ENCODE assay signal across 8 cellular contexts in genomic region chr12:105109465-105110212, GRCh38. TPM values are rescaled to one million over a fixed set of nuclear protein-coding genes. Genes with fewer than 3 reads are reported as not detected.
DNase-seq lines count a peak whose midpoint lies in the region; ATAC-seq and TF ChIP-seq lines count a peak whose summit lies in the region.

No MANE protein-coding gene starts in this region.

- H2AFZ ChIP-seq in OCI-LY3 (ENCODE audit: low read depth, low read length) = no peak overlapping the region

- peak overlapping the region; percentile 93 for H3K4me2 ChIP-seq in OCI-LY3 (ENCODE audit: low read length)

- H3K27me3 ChIP-seq in CD8-positive, alpha-beta T cell (ENCODE audit: insufficient read depth, low read length) = no peaks in the 10 kb centered on the region
- H3K27me3 ChIP-seq in OCI-LY3 (ENCODE audit: low read depth, low read length) = no peaks in the 10 kb centered on the region; the same call in 1 of the 2 replicates

- H3K36me3 ChIP-seq in CD8-positive, alpha-beta T cell (ENCODE audit: insufficient read depth, low read length) = peaks cover under 1% of the 10 kb centered on the region
- peaks cover 34% of the 10 kb centered on the region for H3K36me3 ChIP-seq in OCI-LY3 (replicated peaks; ENCODE audit: low read depth, low read length)

- H3K9me3 Mint-ChIP-seq in CD8-positive, alpha-beta T cell = peaks cover 3% of the 10 kb centered on the region
- H3K9me3 Mint-ChIP-seq in endothelial cell (ENCODE audit: unreplicated experiment) = no peaks in the 10 kb centered on the region

- TF ChIP-seq POLR2A in GM18505 (IDR thresholded peaks at IDR 0.05; ENCODE audit: borderline replicate concordance, extremely low read depth, insufficient read depth, insufficient read length) = no peak

- POLR2A ChIA-PET in CD8-positive, alpha-beta T cell (lab: Charles Lee) = interaction anchor here (1.1 kb wide), 1 partner anchor 19 kb away, joined by 4 read pairs; no protein-coding TSS in a partner anchor

- intact Hi-C loops in CD8-positive, alpha-beta T cell (cut with DNase I, micrococcal nuclease) = loop anchor here (1.0 to 10.0 kb wide), 14 partner anchors 125 to 1848 kb away; partner anchors contain the start of genes APPL2 (in 1 of the 2), C12orf75 (in 1 of the 2), CHST11 (in 1 of the 2) and EID3 (in 1 of the 2)

- TF ChIP-seq CTCF in CD8-positive, alpha-beta T cell (IDR thresholded peaks at IDR 0.05) = no peak
- no peak for TF ChIP-seq CTCF in OCI-LY3 (IDR thresholded peaks at IDR 0.05; ENCODE audit: low read depth, low read length)
- TF ChIP-seq CTCF in endothelial cell (IDR thresholded peaks at IDR 0.05; ENCODE audit: unreplicated experiment) = no peak

- peak overlapping the region; percentile 23 for H3K27ac Mint-ChIP-seq in CD8-positive, alpha-beta T cell
- H3K27ac Mint-ChIP-seq in endothelial cell (ENCODE audit: unreplicated experiment) = peak overlapping the region; percentile 97

- CTCF ChIA-PET in CD8-positive, alpha-beta T cell (lab: Charles Lee) = no interaction called here

- peaks cover 66% of the 10 kb centered on the region for H3K79me2 ChIP-seq in OCI-LY3 (ENCODE audit: low read length)

- H3K4me3 Mint-ChIP-seq in CD8-positive, alpha-beta T cell = peak overlapping the region; percentile 96
- peak overlapping the region; percentile 94 for H3K4me3 Mint-ChIP-seq in endothelial cell (ENCODE audit: unreplicated experiment)

- peak overlapping the region; percentile 89 for H3K9ac ChIP-seq in OCI-LY3 (ENCODE audit: low read length)

- H3K4me3 ChIP-seq in CD8-positive, alpha-beta T cell (ENCODE audit: low read depth, low read length) = no peak overlapping the region
- H3K4me3 ChIP-seq in OCI-LY3 (ENCODE audit: low read length) = peak overlapping the region; percentile 87

- H3K9me3 ChIP-seq in CD8-positive, alpha-beta T cell (ENCODE audit: low read length) = no peaks in the 10 kb centered on the region
- no peaks in the 10 kb centered on the region for H3K9me3 ChIP-seq in OCI-LY3 (ENCODE audit: insufficient read depth, low read length)

- peaks cover 44% of the 10 kb centered on the region for H4K20me1 ChIP-seq in OCI-LY3 (ENCODE audit: insufficient read depth, low read length)

- no peak for DNase-seq in CD8-positive, alpha-beta T cell
- DNase-seq in endothelial cell (ENCODE audit: low spot score) = peak; percentile 8
- peak; percentile 51 for DNase-seq in renal cortical epithelial cell (ENCODE audit: low read depth)
- no peak for DNase-seq in DMS79 treated with DMSO at 0.1 percent for 48 hours (lab: John Stamatoyannopoulos, UW)

- no peak overlapping the region for H3K27ac ChIP-seq in CD8-positive, alpha-beta T cell (ENCODE audit: low read depth, low read length)
- peak overlapping the region; percentile 64 for H3K27ac ChIP-seq in OCI-LY3 (ENCODE audit: low read length)

- H3K27me3 Mint-ChIP-seq in CD8-positive, alpha-beta T cell (ENCODE audit: low read depth) = peaks cover 12% of the 10 kb centered on the region
- H3K27me3 Mint-ChIP-seq in endothelial cell (ENCODE audit: unreplicated experiment) = peaks cover 10% of the 10 kb centered on the region

- H3K36me3 Mint-ChIP-seq in CD8-positive, alpha-beta T cell = peaks cover 35% of the 10 kb centered on the region
- peaks cover 17% of the 10 kb centered on the region for H3K36me3 Mint-ChIP-seq in endothelial cell (ENCODE audit: low read depth, unreplicated experiment)

- ATAC-seq in CD8-positive, alpha-beta T cell = no peak
- ATAC-seq in GM21529 (IDR thresholded peaks at IDR 0.05; ENCODE audit: unreplicated experiment) (peak; percentile 38), HG03196 (IDR thresholded peaks at IDR 0.05; ENCODE audit: unreplicated experiment) (no peak), GM18505 (IDR thresholded peaks at IDR 0.05; ENCODE audit: unreplicated experiment) (no peak)

- peaks cover 25% of the 10 kb centered on the region for H3K4me1 ChIP-seq in CD8-positive, alpha-beta T cell (ENCODE audit: insufficient read depth, low read length)
- H3K4me1 ChIP-seq in OCI-LY3 (ENCODE audit: low read length) = peaks cover 21% of the 10 kb centered on the region

- peaks cover 48% of the 10 kb centered on the region for H3K4me1 Mint-ChIP-seq in CD8-positive, alpha-beta T cell (ENCODE audit: low read depth)
- H3K4me1 Mint-ChIP-seq in endothelial cell (ENCODE audit: unreplicated experiment) = peaks cover 26% of the 10 kb centered on the region

RNA-seq across cellular contexts. Expression of gene WASHC4, which starts 2.1 kb away (rescaled TPM):
- total RNA-seq in CD8-positive, alpha-beta T cell = 10 to 100 TPM; 26.1 to 26.9 TPM
- total RNA-seq in endothelial cell (ENCODE audit: unreplicated experiment) (90.8 TPM), renal cortical epithelial cell (107 and 169 TPM in 2 replicates)

RNA-seq across cellular contexts. Expression of gene ALDH1L2, which starts 25.4 kb away (rescaled TPM):
- total RNA-seq in CD8-positive, alpha-beta T cell = not detected
- total RNA-seq in endothelial cell (ENCODE audit: unreplicated experiment) (1.4 TPM), renal cortical epithelial cell (0.65 and 1.9 TPM in 2 replicates)

Comparison
In these comparisons a context has a peak if more than half of its experiments do, and no peak if none do; other contexts are left out.
1. DNase-seq: peak in endothelial cell (single experiment) and renal cortical epithelial cell (single experiment); none in CD8-positive, alpha-beta T cell (0 of 7) and DMS79 treated with DMSO at 0.1 percent for 48 hours (single experiment).